8 cellular contexts compared by ENCODE assay signal in the genomic region with DNA sequence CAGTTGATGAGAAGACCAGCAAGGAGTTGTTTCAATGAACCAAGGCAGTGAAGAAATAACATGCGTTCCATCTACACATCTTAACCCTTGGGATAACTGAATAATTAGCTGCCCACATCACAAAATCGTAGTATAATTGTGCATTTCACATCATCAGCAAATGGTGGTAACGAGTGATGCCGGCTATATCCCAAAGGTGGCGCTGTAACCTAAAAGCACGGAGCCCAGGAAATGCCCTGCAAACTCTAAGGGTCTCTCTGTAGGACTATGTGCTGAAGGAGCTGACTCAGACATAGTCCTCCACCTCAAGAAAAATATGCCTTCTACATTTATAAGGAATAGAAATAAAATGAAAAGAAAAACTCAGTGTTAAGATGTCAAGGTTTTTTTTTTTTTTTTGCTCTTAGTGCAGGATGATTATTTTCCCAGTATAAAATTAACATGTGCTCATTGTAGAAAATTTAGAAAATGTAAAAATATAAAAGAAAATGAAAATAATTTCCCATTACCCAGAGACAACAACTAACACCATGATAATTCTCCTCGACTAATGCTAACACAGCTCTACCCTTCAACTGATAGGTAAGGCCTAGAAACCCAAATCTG. TPM values are rescaled to one million over a fixed set of nuclear protein-coding genes. Genes with fewer than 3 reads are reported as not detected.
DNase-seq lines count a peak whose midpoint lies in the region; ATAC-seq, FAIRE-seq and TF ChIP-seq lines count a peak whose summit lies in the region.

No MANE protein-coding gene starts in this region.

- peaks cover 0 to 8% (median 2%) of the 10 kb centered on the region in 5 donors for H3K27me3 Mint-ChIP-seq in naive thymus-derived CD8-positive, alpha-beta T cell
- no peaks in the 10 kb centered on the region for H3K27me3 Mint-ChIP-seq in CD8-positive, alpha-beta memory T cell

- H2AK5ac ChIP-seq in trophoblast cell (ENCODE audit: low read length), result no peak overlapping the region

- no peak for ATAC-seq in naive thymus-derived CD8-positive, alpha-beta T cell

- H3K4me3 Mint-ChIP-seq in naive thymus-derived CD8-positive, alpha-beta T cell, result no peak overlapping the region
- no peak overlapping the region for H3K4me3 Mint-ChIP-seq in CD8-positive, alpha-beta memory T cell

- no peak overlapping the region for H3K4me2 ChIP-seq in trophoblast cell (ENCODE audit: low read length)

- no peak overlapping the region for H3K27ac Mint-ChIP-seq in naive thymus-derived CD8-positive, alpha-beta T cell
- no peak overlapping the region for H3K27ac Mint-ChIP-seq in CD8-positive, alpha-beta memory T cell

- no peaks in the 10 kb centered on the region for H3K4me1 Mint-ChIP-seq in naive thymus-derived CD8-positive, alpha-beta T cell
- no peaks in the 10 kb centered on the region for H3K4me1 Mint-ChIP-seq in CD8-positive, alpha-beta memory T cell

- H3K79me2 ChIP-seq in trophoblast cell (ENCODE audit: control insufficient read depth, insufficient read depth, low read length, poor library complexity), result no peaks in the 10 kb centered on the region

- TF ChIP-seq POLR2A in H54 (IDR thresholded peaks at IDR 0.05; ENCODE audit: low read depth, low read length), result no peak

- CTCF ChIA-PET in CD8-positive, alpha-beta memory T cell (lab: Charles Lee), result no interaction called here

- H3K9me3 Mint-ChIP-seq in naive thymus-derived CD8-positive, alpha-beta T cell, result peaks cover 0 to 10% (median 0%) of the 10 kb centered on the region in 9 donors
- peaks cover 0 to 3% (median 3%) of the 10 kb centered on the region in 5 donors for H3K9me3 Mint-ChIP-seq in CD8-positive, alpha-beta memory T cell

- H3K4me3 ChIP-seq in colonic mucosa (no peak overlapping the region), trophoblast cell (ENCODE audit: low read depth, low read length) (no peak overlapping the region)
- no peak overlapping the region for H3K4me3 ChIP-seq in CD8-positive, alpha-beta memory T cell (ENCODE audit: low read length)

- TF ChIP-seq CTCF in colonic mucosa (IDR thresholded peaks at IDR 0.05), result peak; percentile 59

- WGBS in trophoblast cell (ENCODE audit: extremely low coverage, insufficient coverage, insufficient read length), result no CpG with 5 or more reads among the region's 7 CpGs

- intact Hi-C loops in colonic mucosa (cut with DNase I), result loop anchor here (10.0 kb wide), 3 partner anchors 80 to 310 kb away; no protein-coding TSS in a partner anchor

- H2BK120ac ChIP-seq in trophoblast cell (ENCODE audit: insufficient read depth, low read length, poor library complexity), result no peak overlapping the region

- FAIRE-seq in H54 (lab: Jason Lieb, UNC), result peak; percentile 79

- no peak overlapping the region for H4K91ac ChIP-seq in trophoblast cell (ENCODE audit: low read depth, low read length)

- peaks cover 2% of the 10 kb centered on the region for H3K79me1 ChIP-seq in trophoblast cell (ENCODE audit: low read length)

- POLR2A ChIA-PET in naive thymus-derived CD8-positive, alpha-beta T cell (lab: Charles Lee), result no interaction called here
- POLR2A ChIA-PET in CD8-positive, alpha-beta memory T cell (lab: Charles Lee), result no interaction called here

- H2AFZ ChIP-seq in trophoblast cell (ENCODE audit: insufficient read depth, low read length, poor library complexity), result no peak overlapping the region

- no peak overlapping the region for H4K8ac ChIP-seq in trophoblast cell (ENCODE audit: low read depth, low read length)

- H2BK12ac ChIP-seq in trophoblast cell (ENCODE audit: low read length), result no peak overlapping the region

- H3K14ac ChIP-seq in trophoblast cell (ENCODE audit: low read length), result no peak overlapping the region

- H3K36me3 ChIP-seq in colonic mucosa (no peaks in the 10 kb centered on the region), trophoblast cell (ENCODE audit: control insufficient read depth in 1 of 2, insufficient read depth in 2 of 2, low read length in 2 of 2) (no peaks in the 10 kb centered on the region)
- no peaks in the 10 kb centered on the region for H3K36me3 ChIP-seq in CD8-positive, alpha-beta memory T cell (ENCODE audit: insufficient read depth, low read length)

- H3K27me3 ChIP-seq in colonic mucosa, result no peaks in the 10 kb centered on the region
- H3K27me3 ChIP-seq in trophoblast cell (ENCODE audit: insufficient read depth, low read length), result no peaks in the 10 kb centered on the region
- H3K27me3 ChIP-seq in CD8-positive, alpha-beta memory T cell (ENCODE audit: insufficient read depth, low read length, poor library complexity, severe bottlenecking), result no peaks in the 10 kb centered on the region

- no peak overlapping the region for H4K12ac ChIP-seq in trophoblast cell (ENCODE audit: low read depth, low read length)

- no peaks in the 10 kb centered on the region for H3K9me3 ChIP-seq in colonic mucosa
- no peaks in the 10 kb centered on the region for H3K9me3 ChIP-seq in trophoblast cell (ENCODE audit: insufficient read depth, low read depth, low read length)
- H3K9me3 ChIP-seq in CD8-positive, alpha-beta memory T cell (ENCODE audit: low read length), result no peaks in the 10 kb centered on the region

- H3K18ac ChIP-seq in trophoblast cell (ENCODE audit: low read length), result no peak overlapping the region

- no peak overlapping the region for H3K4ac ChIP-seq in trophoblast cell (ENCODE audit: low read depth, low read length)

- no peak overlapping the region for H2BK5ac ChIP-seq in trophoblast cell (ENCODE audit: low read depth, low read length, poor library complexity)

- H3K4me1 ChIP-seq in colonic mucosa (no peaks in the 10 kb centered on the region), trophoblast cell (ENCODE audit: control insufficient read depth in 1 of 2, insufficient read depth in 2 of 2, low read length in 2 of 2) (peaks cover 2% of the 10 kb centered on the region in 2 experiments)
- H3K4me1 ChIP-seq in CD8-positive, alpha-beta memory T cell (ENCODE audit: insufficient read depth, low read length), result no peaks in the 10 kb centered on the region

- peak; percentile 46 for DNase-seq in NCI-H510A treated with DMSO at 0.1 percent for 48 hours (lab: John Stamatoyannopoulos, UW)
- DNase-seq in NCI-H510A (lab: John Stamatoyannopoulos, UW), result no peak
- peak; percentile 4 for DNase-seq in H54 (ENCODE audit: insufficient read length, low spot score)
- peak; percentile 5 for DNase-seq in NCI-H1930 (lab: John Stamatoyannopoulos, UW)
- peak; percentile 57 for DNase-seq in colonic mucosa
- DNase-seq in trophoblast cell, result peak; percentile 30 to 70
- no peak for DNase-seq in naive thymus-derived CD8-positive, alpha-beta T cell
- no peak for DNase-seq in CD8-positive, alpha-beta memory T cell

- H3K27ac ChIP-seq in colonic mucosa (no peak overlapping the region), trophoblast cell (ENCODE audit: low read depth, low read length) (no peak overlapping the region)
- H3K27ac ChIP-seq in CD8-positive, alpha-beta memory T cell (ENCODE audit: low read depth, low read length), result no peak overlapping the region

- no peaks in the 10 kb centered on the region for H3K36me3 Mint-ChIP-seq in naive thymus-derived CD8-positive, alpha-beta T cell
- no peaks in the 10 kb centered on the region for H3K36me3 Mint-ChIP-seq in CD8-positive, alpha-beta memory T cell

- H3K9ac ChIP-seq in colonic mucosa (ENCODE audit: low read depth in 2 of 2, low read length in 2 of 2) (no peak overlapping the region), trophoblast cell (ENCODE audit: low read length) (no peak overlapping the region)

- H3K23ac ChIP-seq in trophoblast cell (ENCODE audit: low read length), result no peak overlapping the region

RNA-seq across cellular contexts. Expression of a gene that starts 23.1 kb away (rescaled TPM):
- total RNA-seq in colonic mucosa, result under 1 TPM; 0.07 to 0.40 TPM
- polyA plus RNA-seq in trophoblast cell (2013), result 0.03 TPM in 2 replicates
- not detected for total RNA-seq in naive thymus-derived CD8-positive, alpha-beta T cell
- polyA plus RNA-seq in naive thymus-derived CD8-positive, alpha-beta T cell, result not detected
- total RNA-seq in CD8-positive, alpha-beta memory T cell, result not detected
- not detected for polyA plus RNA-seq in CD8-positive, alpha-beta memory T cell

RNA-seq across cellular contexts. Expression of a gene that starts 47.9 kb away (rescaled TPM):
- under 1 TPM; 0.16 to 0.27 TPM for total RNA-seq in colonic mucosa
- polyA plus RNA-seq in trophoblast cell (2013), result not detected in 2 replicates
- total RNA-seq in naive thymus-derived CD8-positive, alpha-beta T cell, result not detected
- not detected for polyA plus RNA-seq in naive thymus-derived CD8-positive, alpha-beta T cell
- not detected for total RNA-seq in CD8-positive, alpha-beta memory T cell
- not detected for polyA plus RNA-seq in CD8-positive, alpha-beta memory T cell

Comparison
In these comparisons a context has a peak if more than half of its experiments do, and no peak if none do; other contexts are left out.
1. DNase-seq: peak in NCI-H510A treated with DMSO at 0.1 percent for 48 hours (single experiment), H54 (single experiment), NCI-H1930 (2 of 2), colonic mucosa (single experiment) and trophoblast cell (2 of 2); none in NCI-H510A (single experiment), naive thymus-derived CD8-positive, alpha-beta T cell (0 of 10) and CD8-positive, alpha-beta memory T cell (0 of 5).